ENCODE assay signal across 12 cellular contexts in the genomic region with DNA sequence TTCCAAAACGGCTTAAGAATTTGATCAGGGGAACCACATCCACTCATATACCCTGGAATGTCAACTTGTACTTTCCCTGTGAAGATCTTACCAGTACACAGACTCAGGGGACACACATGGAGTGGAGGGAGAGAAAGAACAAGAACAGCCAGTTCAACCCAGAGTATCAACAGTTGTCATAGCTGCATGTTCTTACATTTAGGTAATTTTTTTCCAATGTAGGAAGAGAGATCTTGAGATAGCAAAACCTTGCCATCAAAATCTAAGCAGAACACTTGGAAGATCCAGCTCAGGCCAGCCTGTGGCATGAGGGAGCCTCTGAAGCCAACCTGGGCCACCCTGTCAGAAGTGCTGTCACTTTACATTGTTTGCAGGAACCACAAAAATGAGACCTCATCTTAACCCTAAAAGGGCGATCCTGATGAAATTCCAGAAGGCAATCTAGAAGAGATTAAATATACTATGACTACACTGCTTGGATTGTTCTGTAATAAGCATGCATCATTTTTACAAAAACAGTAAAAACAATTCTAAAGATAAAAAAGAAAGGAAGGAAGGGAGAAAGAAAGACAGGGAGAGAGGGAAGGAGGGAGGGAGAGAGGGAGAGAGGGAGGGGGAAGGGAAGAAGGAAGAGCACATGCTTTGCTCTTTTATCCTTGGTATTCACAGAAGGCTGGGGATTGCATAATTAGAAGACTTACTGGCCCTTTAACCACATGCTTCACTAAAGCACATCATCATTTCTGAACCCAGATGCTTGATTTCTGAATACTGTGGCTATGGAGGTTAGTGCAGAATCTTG.
DNase-seq lines count a peak whose midpoint lies in the region; ATAC-seq and TF ChIP-seq lines count a peak whose summit lies in the region.
"Had no signal": no experiment of that assay in that cellular context is flagged by ENCODE, and none has a peak within 500 bp of the region (broad histone marks: within the 10 kb centered on the region; RNA-seq: fewer than 3 reads in every experiment).

No MANE protein-coding gene starts in this region.

- intact Hi-C loops in dorsolateral prefrontal cortex (cut with DNase I), result no loop called here

- H3K9ac ChIP-seq in skeletal muscle tissue (ENCODE audit: low read depth in 1 of 3, low read length in 3 of 3), result no peak overlapping the region

- H3K4me3 ChIP-seq in right atrium auricular region (no peak overlapping the region), skeletal muscle tissue (ENCODE audit: low read length in 3 of 3) (no peak overlapping the region), dorsolateral prefrontal cortex (no peak overlapping the region)
- H3K4me3 ChIP-seq: body of pancreas, GM12878 had no signal

- DNase-seq in GM03348 (ENCODE audit: low spot score) (peak; percentile 67), astrocyte of the hippocampus (ENCODE audit: low read depth, low spot score) (peak; percentile 58), right atrium auricular region (ENCODE audit: low spot score) (no peak), dorsolateral prefrontal cortex (no peak), midbrain (lab: John Stamatoyannopoulos, UW) (no peak)
- no peak for DNase-seq in activated CD8-positive, alpha-beta memory T cell treated with anti-CD3 and anti-CD28 coated beads, Interleukin-2, amount 50 U/mL, for 48 hours
- DNase-seq: NCI-H187 had no signal

- H3K27ac ChIP-seq in right atrium auricular region, result peak overlapping the region; percentile 14 to 68
- peak overlapping the region; percentile 64 for H3K27ac ChIP-seq in skeletal muscle tissue (ENCODE audit: low read depth, low read length)
- H3K27ac ChIP-seq in dorsolateral prefrontal cortex, result no peak overlapping the region
- H3K27ac ChIP-seq: foreskin keratinocyte had no signal

- peaks cover 0 to 9% of the 10 kb centered on the region in 2 donors for H3K4me1 ChIP-seq in right atrium auricular region
- H3K4me1 ChIP-seq in skeletal muscle tissue (ENCODE audit: control insufficient read depth in 3 of 3, insufficient read depth in 3 of 3, low read length in 3 of 3), result peaks cover 3 to 9% (median 5%) of the 10 kb centered on the region in 3 donors
- H3K4me1 ChIP-seq: body of pancreas had no signal

- TF ChIP-seq CTCF in right atrium auricular region (IDR thresholded peaks at IDR 0.05) (no peak), dorsolateral prefrontal cortex (IDR thresholded peaks at IDR 0.05 in 54 of 56, conservative IDR thresholded peaks at IDR 0.05 in 2 of 56; ENCODE audit: low read depth in 1 of 56, partially characterized antibody in 56 of 56) (no peak)

- H3K9me3 ChIP-seq in right atrium auricular region (no peaks in the 10 kb centered on the region), skeletal muscle tissue (ENCODE audit: control insufficient read depth in 3 of 3, low read length in 3 of 3) (no peaks in the 10 kb centered on the region)
- H3K9me3 ChIP-seq: body of pancreas had no signal

- H3K27me3 ChIP-seq in right atrium auricular region (no peaks in the 10 kb centered on the region), skeletal muscle tissue (ENCODE audit: control insufficient read depth in 3 of 3, insufficient read depth in 3 of 3, low read length in 3 of 3) (no peaks in the 10 kb centered on the region), dorsolateral prefrontal cortex (peaks cover 0 to 31% (median 0%) of the 10 kb centered on the region in 45 donors)
- H3K27me3 ChIP-seq: body of pancreas had no signal

- H3K36me3 ChIP-seq in right atrium auricular region, result no peaks in the 10 kb centered on the region
- no peaks in the 10 kb centered on the region for H3K36me3 ChIP-seq in skeletal muscle tissue (ENCODE audit: control insufficient read depth in 3 of 3, insufficient read depth in 3 of 3, low read length in 3 of 3)

- no peak for ATAC-seq in HG03280 (IDR thresholded peaks at IDR 0.05; ENCODE audit: unreplicated experiment)
- ATAC-seq: body of pancreas, foreskin keratinocyte, GM12878 had no signal

Comparison
In these comparisons a context has a peak if more than half of its experiments do, and no peak if none do; other contexts are left out.
1. DNase-seq: peak in GM03348 (single experiment) and astrocyte of the hippocampus (single experiment); none in right atrium auricular region (single experiment), dorsolateral prefrontal cortex (0 of 10), activated CD8-positive, alpha-beta memory T cell treated with anti-CD3 and anti-CD28 coated beads, Interleukin-2, amount 50 U/mL, for 48 hours (single experiment) and midbrain (single experiment).
2. H3K27ac ChIP-seq: peak in right atrium auricular region (2 of 2) and skeletal muscle tissue (single experiment); none in dorsolateral prefrontal cortex (0 of 59).